Comparison of ENCODE assay signal across 21 cellular contexts in genomic region chr12:2479866-2480510, GRCh38.
"Had no signal": no experiment of that assay in that cellular context is flagged by ENCODE, and none has a peak within 500 bp of the region (broad histone marks: within the 10 kb centered on the region; RNA-seq: fewer than 3 reads in every experiment).

No MANE protein-coding gene starts in this region.

- ATAC-seq: gastrocnemius medialis; naive thymus-derived CD4-positive, alpha-beta T cell had no signal

- H3K4me1 ChIP-seq: esophagus muscularis mucosa, gastrocnemius medialis, suprapubic skin, thyroid gland, uterus had no signal

- FAIRE-seq: keratinocyte had no signal

- H3K27me3 ChIP-seq: dorsolateral prefrontal cortex, esophagus muscularis mucosa, gastrocnemius medialis, sigmoid colon, suprapubic skin, thyroid gland, uterus had no signal

- H3K36me3 ChIP-seq: gastrocnemius medialis, neutrophil, suprapubic skin, thyroid gland, uterus had no signal

- DNase-seq: cortex of kidney; dorsolateral prefrontal cortex; effector CD8-positive, alpha-beta T cell; gastrocnemius medialis; glutamatergic neuron; immature natural killer cell; left ventricle myocardium inferior; mesendoderm; naive thymus-derived CD4-positive, alpha-beta T cell; sigmoid colon; stimulated activated CD4-positive, alpha-beta T cell treated with anti-CD3 and anti-CD28 coated beads, Interleukin-12 subunit alpha, Interleukin-12 subunit beta, amount 100 ng/mL, for 4 hours; stimulated activated naive CD4-positive, alpha-beta T cell treated with Interleukin-2 at 50 U/mL for 16 hours; thyroid gland; uterus had no signal

- H3K9me3 ChIP-seq: esophagus muscularis mucosa, gastrocnemius medialis, left ventricle myocardium inferior, neutrophil, sigmoid colon, suprapubic skin, thyroid gland, uterus had no signal

- H3K27ac ChIP-seq: epithelial cell of prostate, esophagus muscularis mucosa, gastrocnemius medialis, left ventricle myocardium inferior, neutrophil, sigmoid colon, skin epidermis, suprapubic skin, thyroid gland, uterus had no signal

- H3K4me3 ChIP-seq: dorsolateral prefrontal cortex, esophagus muscularis mucosa, gastrocnemius medialis, left ventricle myocardium inferior, lung, sigmoid colon, skin epidermis, suprapubic skin, thyroid gland, uterus had no signal
